2 cellular contexts compared by ENCODE assay signal in genomic region chr9:114388764-114389375, GRCh38.
TF ChIP-seq lines count a peak whose summit lies in the region.

No MANE protein-coding gene starts in this region.

TF ChIP-seq in HepG2, 621 proteins besides CTCF, POLR2A, EP300 and RAD21:
- no peak for TF ChIP-seq ZNF124 (CRISPR knock-in tag; IDR thresholded peaks at IDR 0.05)
- no peak for TF ChIP-seq MLXIP (CRISPR knock-in tag; IDR thresholded peaks at IDR 0.05; ENCODE audit: borderline replicate concordance)
- TF ChIP-seq ZNF276 (CRISPR knock-in tag; IDR thresholded peaks at IDR 0.05; ENCODE audit: low read depth), result no peak
- TF ChIP-seq MYC (CRISPR knock-in tag; IDR thresholded peaks at IDR 0.05; ENCODE audit: borderline replicate concordance), result no peak
- TF ChIP-seq ZHX1 (CRISPR knock-in tag; IDR thresholded peaks at IDR 0.05; ENCODE audit: low read depth), result no peak
- TF ChIP-seq KLF16 (CRISPR knock-in tag; IDR thresholded peaks at IDR 0.05), result no peak

TF ChIP-seq in GM12878, 131 proteins besides CTCF, POLR2A, EP300 and RAD21:
- 0 out of 2 replicates have a peak, but pooled peaks have one; percentile 15 for TF ChIP-seq ZNF687 (IDR thresholded peaks at IDR 0.05)
- TF ChIP-seq CHD4 (IDR thresholded peaks at IDR 0.05), result no peak
- peak; percentile 31; the same call in 1 of the 2 replicates for TF ChIP-seq HDGF (IDR thresholded peaks at IDR 0.05)
- no peak for TF ChIP-seq E2F4 (IDR thresholded peaks at IDR 0.05; ENCODE audit: low read depth, low read length)
